Comparison of ENCODE assay signal across 11 cellular contexts in the genomic region with DNA sequence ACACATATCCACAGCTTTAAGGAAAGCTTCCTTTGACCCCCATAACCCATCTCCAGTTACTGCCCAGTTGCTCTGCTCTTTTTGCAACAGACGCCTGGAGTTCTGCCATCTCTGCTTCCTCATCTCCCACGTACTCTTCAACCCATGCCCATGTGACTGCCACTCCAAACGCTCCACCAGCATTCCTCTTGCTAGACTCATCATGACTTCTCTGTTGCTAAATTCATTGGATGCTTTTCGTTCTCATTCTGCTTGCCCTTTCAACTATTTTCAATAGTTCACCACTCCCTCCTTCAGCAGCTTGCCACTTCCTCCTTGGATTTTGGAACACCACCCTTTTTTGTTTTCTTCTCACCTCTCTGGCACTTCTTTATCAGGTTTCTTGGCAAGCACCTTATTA. TPM values are rescaled to one million over a fixed set of nuclear protein-coding genes. Genes with fewer than 3 reads are reported as not detected.
DNase-seq lines count a peak whose midpoint lies in the region; ATAC-seq and TF ChIP-seq lines count a peak whose summit lies in the region.
"Had no signal": no experiment of that assay in that cellular context is flagged by ENCODE, and none has a peak within 500 bp of the region (broad histone marks: within the 10 kb centered on the region; RNA-seq: fewer than 3 reads in every experiment).

No MANE protein-coding gene starts in this region.

- H3K27me3 Mint-ChIP-seq in stimulated activated naive CD8-positive, alpha-beta T cell treated with anti-CD3 and anti-CD28 coated beads, Interleukin-15, amount 100 ng/mL, for 72 hours, result no peaks in the 10 kb centered on the region

- no peaks in the 10 kb centered on the region for H3K9me3 Mint-ChIP-seq in stimulated activated naive CD8-positive, alpha-beta T cell treated with anti-CD3 and anti-CD28 coated beads, Interleukin-15, amount 100 ng/mL, for 72 hours
- H3K9me3 Mint-ChIP-seq: activated T-cell treated with anti-CD3 and anti-CD28 coated beads, Interleukin-2, amount 50 U/mL, for 72 hours had no signal

- in situ Hi-C loops in astrocyte of the spinal cord (cut with HindIII; ENCODE audit: low sequenced_read_pairs), result no loop called here

- ATAC-seq in stimulated activated naive CD8-positive, alpha-beta T cell treated with anti-CD3 and anti-CD28 coated beads, Interleukin-15, amount 100 ng/mL, for 72 hours, result no peak
- ATAC-seq in HG02759 (IDR thresholded peaks at IDR 0.05; ENCODE audit: unreplicated experiment), result no peak
- ATAC-seq: activated T-cell treated with anti-CD3 and anti-CD28 coated beads, Interleukin-2, amount 50 U/mL, for 72 hours had no signal

- H3K27ac Mint-ChIP-seq in stimulated activated naive CD8-positive, alpha-beta T cell treated with anti-CD3 and anti-CD28 coated beads, Interleukin-15, amount 100 ng/mL, for 72 hours, result no peak overlapping the region
- H3K27ac Mint-ChIP-seq: activated T-cell treated with anti-CD3 and anti-CD28 coated beads, Interleukin-2, amount 50 U/mL, for 72 hours had no signal

- peaks cover 37% of the 10 kb centered on the region for H3K4me1 Mint-ChIP-seq in stimulated activated naive CD8-positive, alpha-beta T cell treated with anti-CD3 and anti-CD28 coated beads, Interleukin-15, amount 100 ng/mL, for 72 hours

- no peak overlapping the region for H3K4me3 ChIP-seq in astrocyte of the spinal cord (ENCODE audit: low read depth, low read length)

- no peak overlapping the region for H3K4me3 Mint-ChIP-seq in stimulated activated naive CD8-positive, alpha-beta T cell treated with anti-CD3 and anti-CD28 coated beads, Interleukin-15, amount 100 ng/mL, for 72 hours
- H3K4me3 Mint-ChIP-seq: activated T-cell treated with anti-CD3 and anti-CD28 coated beads, Interleukin-2, amount 50 U/mL, for 72 hours had no signal

- no peak for TF ChIP-seq CTCF in astrocyte of the spinal cord (IDR thresholded peaks at IDR 0.05; ENCODE audit: low read depth, low read length)

- peak; percentile 95 for DNase-seq in A172 (ENCODE audit: low spot score)
- peak; percentile 77 for DNase-seq in HT-29 (ENCODE audit: low spot score)
- peak; percentile 91 for DNase-seq in astrocyte of the spinal cord (ENCODE audit: low read depth, low spot score)
- DNase-seq in kidney tubule cell (ENCODE audit: low spot score), result peak; percentile 86
- DNase-seq in NCI-H2227 treated with DMSO at 0.1 percent for 48 hours (lab: John Stamatoyannopoulos, UW), result no peak
- no peak for DNase-seq in stimulated activated naive CD8-positive, alpha-beta T cell treated with anti-CD3 and anti-CD28 coated beads, Interleukin-15, amount 100 ng/mL, for 72 hours
- DNase-seq in SHP77 treated with DMSO at 0.1 percent for 48 hours (lab: John Stamatoyannopoulos, UW), result no peak
- DNase-seq: activated T-cell treated with anti-CD3 and anti-CD28 coated beads, Interleukin-2, amount 50 U/mL, for 72 hours; NCI-H2081 treated with DMSO at 0.1 percent for 48 hours; stimulated activated CD4-positive, alpha-beta T cell treated with anti-CD3 and anti-CD28 coated beads, Interleukin-1b, Interleukin-23, amount 100 ng/mL, for 48 hours had no signal

RNA-seq across cellular contexts. Expression of a gene that starts 2.7 kb away (rescaled TPM):
- 117 and 130 TPM in 2 replicates for total RNA-seq in A172 (2014; rRNA removed; shearing (Covaris generic))
- 58.7 and 72.9 TPM in 2 replicates for total RNA-seq in HT-29 (2014; rRNA removed; shearing (Covaris generic))

RNA-seq across cellular contexts. Expression of a gene that starts 21.8 kb away (rescaled TPM):
- total RNA-seq in A172 (2014; rRNA removed; shearing (Covaris generic)), result 0.19 and 0.36 TPM in 2 replicates
- total RNA-seq in HT-29 (2014; rRNA removed; shearing (Covaris generic)), result 0.81 and 1.3 TPM in 2 replicates

RNA-seq across cellular contexts. Expression of a gene that starts 25.7 kb away (rescaled TPM):
- 10.8 and 20.7 TPM in 2 replicates for total RNA-seq in A172 (2014; rRNA removed; shearing (Covaris generic))
- total RNA-seq in HT-29 (2014; rRNA removed; shearing (Covaris generic)), result 38.8 and 44.6 TPM in 2 replicates

RNA-seq across cellular contexts. Expression of a gene that starts 29.0 kb away (rescaled TPM):
- total RNA-seq in A172 (2014; rRNA removed; shearing (Covaris generic)), result not detected in 2 replicates
- total RNA-seq in HT-29 (2014; rRNA removed; shearing (Covaris generic)), result 72.8 and 94.3 TPM in 2 replicates
- total RNA-seq: activated T-cell treated with anti-CD3 and anti-CD28 coated beads, Interleukin-2, amount 50 U/mL, for 72 hours had no signal

RNA-seq across cellular contexts. Expression of a gene that starts 39.1 kb away (rescaled TPM):
- 4.4 and 12.1 TPM in 2 replicates for total RNA-seq in A172 (2014; rRNA removed; shearing (Covaris generic))
- 15.3 and 16.4 TPM in 2 replicates for total RNA-seq in HT-29 (2014; rRNA removed; shearing (Covaris generic))

Comparison
In these comparisons a context has a peak if more than half of its experiments do, and no peak if none do; other contexts are left out.
1. DNase-seq: peak in A172 (single experiment), HT-29 (single experiment), astrocyte of the spinal cord (single experiment) and kidney tubule cell (single experiment); none in NCI-H2227 treated with DMSO at 0.1 percent for 48 hours (single experiment), stimulated activated naive CD8-positive, alpha-beta T cell treated with anti-CD3 and anti-CD28 coated beads, Interleukin-15, amount 100 ng/mL, for 72 hours (0 of 2) and SHP77 treated with DMSO at 0.1 percent for 48 hours (single experiment).